ENCODE assay signal across 16 cellular contexts in the genomic region with DNA sequence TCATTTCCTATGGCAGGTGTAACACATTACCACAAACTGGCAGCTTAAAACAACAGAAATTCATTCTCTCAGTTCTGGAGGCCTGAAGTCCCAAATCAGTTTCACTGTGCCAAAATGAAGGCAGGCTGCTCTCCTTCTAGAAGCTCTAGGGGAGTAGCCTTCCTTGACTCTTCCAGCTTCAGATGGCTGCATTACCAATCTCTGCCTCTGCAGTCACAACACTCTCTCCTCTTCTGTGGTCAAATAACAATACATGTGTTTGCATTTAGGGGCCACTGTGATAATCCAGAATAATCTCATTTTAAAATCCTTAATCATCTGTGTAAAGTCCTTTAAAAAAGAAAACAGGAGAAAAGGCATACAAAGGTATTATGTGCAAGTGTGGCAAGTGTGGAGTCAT. TPM values are rescaled to one million over a fixed set of nuclear protein-coding genes. Genes with fewer than 3 reads are reported as not detected.
DNase-seq lines count a peak whose midpoint lies in the region; ATAC-seq lines count a peak whose summit lies in the region.
"Had no signal": no experiment of that assay in that cellular context is flagged by ENCODE, and none has a peak within 500 bp of the region (broad histone marks: within the 10 kb centered on the region; RNA-seq: fewer than 3 reads in every experiment).

No MANE protein-coding gene starts in this region.

- H3K4me2 ChIP-seq in mesenchymal stem cell (ENCODE audit: low read length, poor library complexity, severe bottlenecking): no peak overlapping the region

- H4K8ac ChIP-seq in mesenchymal stem cell (ENCODE audit: low read length): no peak overlapping the region

- no peak overlapping the region for H3K18ac ChIP-seq in mesenchymal stem cell (ENCODE audit: low read depth in 1 of 2, low read length in 2 of 2)

- H3K79me1 ChIP-seq in mesenchymal stem cell (replicated peaks; ENCODE audit: low read length, poor library complexity, severe bottlenecking): no peaks in the 10 kb centered on the region

- H3K27me3 ChIP-seq in mesenchymal stem cell (ENCODE audit: control insufficient read depth in 1 of 2, insufficient read depth in 1 of 2, low read length in 2 of 2): no peaks in the 10 kb centered on the region
- H3K27me3 ChIP-seq: colonic mucosa, esophagus muscularis mucosa, neutrophil had no signal

- no peak overlapping the region for H2BK5ac ChIP-seq in mesenchymal stem cell (ENCODE audit: low read depth, low read length, poor library complexity, severe bottlenecking)

- H3K4ac ChIP-seq in mesenchymal stem cell (ENCODE audit: low read depth in 1 of 2, low read length in 2 of 2): no peak overlapping the region

- H3K4me3 ChIP-seq in mesenchymal stem cell (ENCODE audit: insufficient read depth in 1 of 2, low read depth in 1 of 2, low read length in 2 of 2): no peak overlapping the region
- H3K4me3 ChIP-seq: colonic mucosa, esophagus muscularis mucosa had no signal

- H2BK120ac ChIP-seq in mesenchymal stem cell (ENCODE audit: low read depth, low read length): no peak overlapping the region

- no peaks in the 10 kb centered on the region for H3K9me3 ChIP-seq in mesenchymal stem cell (ENCODE audit: control insufficient read depth, low read length)
- H3K9me3 ChIP-seq: colonic mucosa, esophagus muscularis mucosa, neutrophil had no signal

- H3K36me3 ChIP-seq in mesenchymal stem cell (ENCODE audit: control insufficient read depth in 1 of 2, insufficient read depth in 2 of 2, low read depth in 1 of 2, low read length in 2 of 2): no peaks in the 10 kb centered on the region
- H3K36me3 ChIP-seq: colonic mucosa, esophagus muscularis mucosa, neutrophil had no signal

- peak overlapping the region; percentile 76 for H2AK5ac ChIP-seq in mesenchymal stem cell (ENCODE audit: low read length, severe bottlenecking)

- peak overlapping the region; percentile 53 for H2AFZ ChIP-seq in mesenchymal stem cell (ENCODE audit: low read depth, low read length)

- peaks cover 5% of the 10 kb centered on the region for H3K4me1 ChIP-seq in mesenchymal stem cell (ENCODE audit: control insufficient read depth, insufficient read depth, low read depth, low read length)
- H3K4me1 ChIP-seq: colonic mucosa, esophagus muscularis mucosa had no signal

- no peak overlapping the region for H3K9ac ChIP-seq in mesenchymal stem cell (ENCODE audit: low read length)

- no peak overlapping the region for H3K27ac ChIP-seq in mesenchymal stem cell (ENCODE audit: low read length, poor library complexity, severe bottlenecking)
- H3K27ac ChIP-seq: colonic mucosa, esophagus muscularis mucosa, neutrophil had no signal

- H2BK15ac ChIP-seq in mesenchymal stem cell (ENCODE audit: low read depth, poor library complexity, severe bottlenecking): no peak overlapping the region

- DNase-seq in SK-MEL-5 (ENCODE audit: low read depth, low spot score): peak; percentile 14
- DNase-seq in mesenchymal stem cell: no peak
- DNase-seq in Right ventricle myocardium inferior (ENCODE audit: missing footprints): no peak
- DNase-seq in stimulated activated CD4-positive, alpha-beta T cell treated with anti-CD3 and anti-CD28 coated beads, Interleukin-12 subunit alpha, Interleukin-12 subunit beta, amount 100 ng/mL, for 4 hours: no peak
- DNase-seq: CD4-positive, alpha-beta memory T cell; colonic mucosa; GOT3; KBM-7; NCI-H187; substantia nigra had no signal

- ATAC-seq in GM18498 (IDR thresholded peaks at IDR 0.05; ENCODE audit: unreplicated experiment) (peak; percentile 41), HG02870 (IDR thresholded peaks at IDR 0.05; ENCODE audit: unreplicated experiment) (peak; percentile 66), GM19328 (IDR thresholded peaks at IDR 0.05; ENCODE audit: unreplicated experiment) (no peak), Right ventricle myocardium inferior (no peak), HG02970 (IDR thresholded peaks at IDR 0.05; ENCODE audit: low FRiP score, unreplicated experiment) (no peak)

- no peak overlapping the region for H2BK12ac ChIP-seq in mesenchymal stem cell (ENCODE audit: low read length in 2 of 2)

- in situ Hi-C loops in SK-MEL-5 (cut with HindIII; ENCODE audit: low pct_unique_long_range_greater_than_20kb, low sequenced_read_pairs): no loop called here

- no peak overlapping the region for H3K23ac ChIP-seq in mesenchymal stem cell (ENCODE audit: low read length in 2 of 2)

- intact Hi-C loops in Right ventricle myocardium inferior (cut with DNase I): no loop called here

- H3K14ac ChIP-seq in mesenchymal stem cell (ENCODE audit: low read length in 2 of 2): no peak overlapping the region

- H4K91ac ChIP-seq in mesenchymal stem cell (ENCODE audit: low read length): no peak overlapping the region

RNA-seq across cellular contexts. Expression of a gene that starts 7.8 kb away (rescaled TPM):
- 5.3 and 5.9 TPM in 2 replicates for total RNA-seq in SK-MEL-5 (2014; rRNA removed; shearing (Covaris generic))
- 7.1 and 10.9 TPM in 2 replicates for polyA plus RNA-seq in SK-MEL-5 (2015; cell fraction: cytosol; rRNA removed)
- 6.4 and 8.8 TPM in 2 replicates for polyA plus RNA-seq in SK-MEL-5 (2015; cell fraction: nucleus; rRNA removed)
- polyA plus RNA-seq in mesenchymal stem cell (2013, experiment 1 of 2): 2.7 TPM
- polyA plus RNA-seq in mesenchymal stem cell (2013, experiment 2 of 2): 2.9 TPM
- 0.46 TPM for total RNA-seq in Right ventricle myocardium inferior
- total RNA-seq: CD4-positive, alpha-beta memory T cell had no signal

Comparison
In these comparisons a context has a peak if more than half of its experiments do, and no peak if none do; other contexts are left out.
1. ATAC-seq: peak in GM18498 (single experiment) and HG02870 (single experiment); none in GM19328 (single experiment), Right ventricle myocardium inferior (single experiment) and HG02970 (single experiment).